10 cellular contexts compared by ENCODE assay signal in genomic region chr1:27650527-27651175, GRCh38. TPM values are rescaled to one million over a fixed set of nuclear protein-coding genes. Genes with fewer than 3 reads are reported as not detected.
A peak's percentile ranks its signal among the peaks of the same experiment; 100 is the strongest.
DNase-seq lines count a peak whose midpoint lies in the region; ATAC-seq and TF ChIP-seq lines count a peak whose summit lies in the region.
"Had no signal": no experiment of that assay in that cellular context is flagged by ENCODE, and none has a peak within 500 bp of the region (broad histone marks: within the 10 kb centered on the region; RNA-seq: fewer than 3 reads in every experiment).

No MANE protein-coding gene starts in this region.

- no peaks in the 10 kb centered on the region for H3K27me3 ChIP-seq in CD4-positive, alpha-beta T cell (ENCODE audit: control insufficient read depth, insufficient read depth, low read length)
- H3K27me3 ChIP-seq in body of pancreas (no peaks in the 10 kb centered on the region), tibial nerve (no peaks in the 10 kb centered on the region)

- H3K4me1 Mint-ChIP-seq in CD4-positive, alpha-beta T cell (ENCODE audit: low read depth) = peaks cover 22% of the 10 kb centered on the region
- peaks cover 30% of the 10 kb centered on the region for H3K4me1 Mint-ChIP-seq in mesothelial cell of epicardium

- 44 to 51% methylated on average over 7 of the region's 7 CpGs for WGBS in body of pancreas, 2 donors
- WGBS in tibial nerve, 2 donors = 22 to 25% methylated on average over 7 of the region's 7 CpGs

- no peak overlapping the region for H3K27ac ChIP-seq in CD4-positive, alpha-beta T cell (ENCODE audit: low read depth, low read length)
- H3K27ac ChIP-seq in KOPT-K1 (ENCODE audit: low read depth, low read length, poor library complexity, severe bottlenecking) (peak overlapping the region; percentile 70), body of pancreas (peak overlapping the region in 1 of 4 donors; percentile 31), tibial nerve (peak overlapping the region in 2 of 4 donors; percentile 73 to 74)

- no peak for TF ChIP-seq POLR2A in body of pancreas (IDR thresholded peaks at IDR 0.05)
- TF ChIP-seq POLR2A in tibial nerve (IDR thresholded peaks at IDR 0.05) = no peak

- TF ChIP-seq EP300 in tibial nerve (IDR thresholded peaks at IDR 0.05) = no peak

- POLR2A ChIA-PET in CD4-positive, alpha-beta T cell (lab: Charles Lee) = interaction anchor here (1.3 to 1.5 kb wide), 2 partner anchors 12 kb away, joined by 4 to 6 read pairs; no protein-coding TSS in a partner anchor

- intact Hi-C loops in CD4-positive, alpha-beta T cell (cut with DNase I, micrococcal nuclease) = no loop called here
- intact Hi-C loops in body of pancreas (cut with DNase I) = no loop called here

- no peak overlapping the region for H3K4me3 ChIP-seq in body of pancreas
- no peak overlapping the region for H3K4me3 ChIP-seq in tibial nerve

- H3K9me3 ChIP-seq in CD4-positive, alpha-beta T cell (ENCODE audit: control insufficient read depth, low read length) = no peaks in the 10 kb centered on the region
- H3K9me3 ChIP-seq in KOPT-K1 (ENCODE audit: insufficient read depth, low read length, poor library complexity, severe bottlenecking) (no peaks in the 10 kb centered on the region), body of pancreas (no peaks in the 10 kb centered on the region), tibial nerve (no peaks in the 10 kb centered on the region)

- H3K4me1 ChIP-seq in body of pancreas (peaks cover 4% of the 10 kb centered on the region), tibial nerve (peaks cover 0 to 29% (median 6%) of the 10 kb centered on the region in 4 donors)

- H3K27ac Mint-ChIP-seq in CD4-positive, alpha-beta T cell = peak overlapping the region; percentile 11
- H3K27ac Mint-ChIP-seq in mesothelial cell of epicardium = peak overlapping the region; percentile 95

- H3K27me3 Mint-ChIP-seq in CD4-positive, alpha-beta T cell = no peaks in the 10 kb centered on the region
- no peaks in the 10 kb centered on the region for H3K27me3 Mint-ChIP-seq in mesothelial cell of epicardium (ENCODE audit: low read depth)

- CTCF ChIA-PET in CD4-positive, alpha-beta T cell (lab: Charles Lee) = interaction anchor here (1.3 kb wide), 1 partner anchor 19 kb away, joined by 7 read pairs; no protein-coding TSS in a partner anchor

- no peaks in the 10 kb centered on the region for H3K36me3 Mint-ChIP-seq in CD4-positive, alpha-beta T cell (ENCODE audit: low read depth)
- H3K36me3 Mint-ChIP-seq in mesothelial cell of epicardium = no peaks in the 10 kb centered on the region

- TF ChIP-seq CTCF in CD4-positive, alpha-beta T cell (IDR thresholded peaks at IDR 0.05) = no peak
- TF ChIP-seq CTCF in body of pancreas (IDR thresholded peaks at IDR 0.05) = no peak
- TF ChIP-seq CTCF in mesothelial cell of epicardium (IDR thresholded peaks at IDR 0.05; ENCODE audit: unreplicated experiment) = no peak
- TF ChIP-seq CTCF in tibial nerve (IDR thresholded peaks at IDR 0.05) = no peak

- H3K36me3 ChIP-seq in KOPT-K1 (ENCODE audit: insufficient read depth, low read length) = no peaks in the 10 kb centered on the region
- H3K36me3 ChIP-seq in body of pancreas (replicated peaks in 1 of 2; ENCODE audit: insufficient read depth in 1 of 2, low read depth in 2 of 2) = no peaks in the 10 kb centered on the region
- no peaks in the 10 kb centered on the region for H3K36me3 ChIP-seq in tibial nerve

- DNase-seq in CD4-positive, alpha-beta T cell = no peak
- DNase-seq in body of pancreas (peak in 1 of 4 donors; percentile 42), mesothelial cell of epicardium (ENCODE audit: low spot score in 2 of 2, unreplicated experiment in 2 of 2) (no peak), tibial nerve (ENCODE audit: low spot score in 2 of 2) (no peak)
- DNase-seq in activated naive CD4-positive, alpha-beta T cell treated with anti-CD3 and anti-CD28 coated beads, Interleukin-2, amount 50 U/mL, for 16 hours = no peak
- DNase-seq: central memory CD4-positive, alpha-beta T cell; NCI-H1105 had no signal

- ATAC-seq in CD4-positive, alpha-beta T cell (ENCODE audit: poor library complexity) = no peak
- ATAC-seq in body of pancreas (peak; percentile 38), GM18517 (IDR thresholded peaks at IDR 0.05; ENCODE audit: unreplicated experiment) (no peak), HG03354 (IDR thresholded peaks at IDR 0.05; ENCODE audit: poor library complexity, severe bottlenecking, unreplicated experiment) (no peak)

- H3K9me3 Mint-ChIP-seq in CD4-positive, alpha-beta T cell = no peaks in the 10 kb centered on the region
- H3K9me3 Mint-ChIP-seq in mesothelial cell of epicardium = no peaks in the 10 kb centered on the region

- H3K4me3 Mint-ChIP-seq in CD4-positive, alpha-beta T cell = no peak overlapping the region
- no peak overlapping the region for H3K4me3 Mint-ChIP-seq in mesothelial cell of epicardium

RNA-seq across cellular contexts. Expression of gene FGR, which starts 15.7 kb away (rescaled TPM):
- 1 to 10 TPM; 3.0 to 3.2 TPM for total RNA-seq in CD4-positive, alpha-beta T cell
- 1 to 10 TPM; 3.0 to 5.4 TPM for total RNA-seq in body of pancreas
- 0.11 to 0.53 TPM (median 0.20 TPM) in 3 replicates for total RNA-seq in mesothelial cell of epicardium
- 10 to 100 TPM; 18.4 to 63.9 (median 22.6) TPM for total RNA-seq in tibial nerve

RNA-seq across cellular contexts. Expression of gene IFI6, which starts 21.3 kb away (rescaled TPM):
- total RNA-seq in CD4-positive, alpha-beta T cell = 10 to 100 TPM; 33.6 to 36.2 TPM
- 10 to 100 TPM; 54.0 to 58.0 TPM for total RNA-seq in body of pancreas
- total RNA-seq in mesothelial cell of epicardium = 419 to 500 TPM (median 425 TPM) in 3 replicates
- 10 to 100 TPM; 28.2 to 79.3 (median 69.4) TPM for total RNA-seq in tibial nerve

RNA-seq across cellular contexts. Expression of gene AHDC1, which starts 46.7 kb away (rescaled TPM):
- total RNA-seq in CD4-positive, alpha-beta T cell = 10 to 100 TPM; 20.8 to 22.9 TPM
- total RNA-seq in body of pancreas (10 to 100 TPM; 13.5 to 14.2 TPM), mesothelial cell of epicardium (71.4 to 73.5 TPM (median 72.1 TPM) in 3 replicates), tibial nerve (10 to 100 TPM; 26.4 to 39.9 (median 34.6) TPM)
